ENCODE assay signal across 1 cellular context in genomic region chr9:6757132-6757987, GRCh38.
TF ChIP-seq lines count a peak whose summit lies in the region.

KDM4C (plus strand) TSS chr9:6757973; CDS start chr9:6792989, 35,016 bp downstream.

TF ChIP-seq in HepG2, 621 proteins besides CTCF, POLR2A, EP300 and RAD21 (continued from another document and continues in another):
- TF ChIP-seq ZNF775 (CRISPR knock-in tag; IDR thresholded peaks at IDR 0.05; ENCODE audit: borderline replicate concordance) (peak; percentile 86; the same call in 1 of the 2 replicates), EED (CRISPR knock-in tag; IDR thresholded peaks at IDR 0.05) (peak; percentile 19), ZMAT3 (CRISPR knock-in tag; conservative IDR thresholded peaks at IDR 0.05) (0 out of 2 replicates have a peak, but pooled peaks have one; percentile 36), RFX5 (IDR thresholded peaks at IDR 0.05; ENCODE audit: low read depth, low read length) (peak; percentile 53; the same call in 1 of the 2 replicates), MATR3 (CRISPR knock-in tag; IDR thresholded peaks at IDR 0.05) (no peak), NCOR1 (IDR thresholded peaks at IDR 0.05; ENCODE audit: borderline replicate concordance, low read length) (no peak; the same call in 1 of the 2 replicates), NFE2L1 (CRISPR knock-in tag; IDR thresholded peaks at IDR 0.05; ENCODE audit: borderline replicate concordance) (no peak), PLRG1 (conservative IDR thresholded peaks at IDR 0.05) (no peak), HOXA3 (CRISPR knock-in tag; IDR thresholded peaks at IDR 0.05) (peak; percentile 97), ZEB1 (IDR thresholded peaks at IDR 0.05; ENCODE audit: insufficient replicate concordance, low read depth) (peak; percentile 48), ARID2 (CRISPR knock-in tag; IDR thresholded peaks at IDR 0.05; ENCODE audit: borderline replicate concordance) (0 out of 2 replicates have a peak, but pooled peaks have one; percentile 57), ZNF20 (CRISPR knock-in tag; IDR thresholded peaks at IDR 0.05) (peak; percentile 77; the same call in 1 of the 2 replicates), MAFK (conservative IDR thresholded peaks at IDR 0.05 in 1 of 2, IDR thresholded peaks at IDR 0.05 in 1 of 2; ENCODE audit: low read length in 2 of 2) (no peak), TAF1 (CRISPR knock-in tag; IDR thresholded peaks at IDR 0.05) (peak; percentile 82), TARDBP (CRISPR knock-in tag; IDR thresholded peaks at IDR 0.05) (peak; percentile 64), PBX3 (CRISPR knock-in tag; IDR thresholded peaks at IDR 0.05; ENCODE audit: borderline replicate concordance) (no peak), ZFP91 (CRISPR knock-in tag; IDR thresholded peaks at IDR 0.05; ENCODE audit: borderline replicate concordance) (peak; percentile 99), ZNF672 (CRISPR knock-in tag; IDR thresholded peaks at IDR 0.05) (no peak), CENPBD1 (CRISPR knock-in tag; IDR thresholded peaks at IDR 0.05; ENCODE audit: borderline replicate concordance, low read depth) (no peak; the same call in 1 of the 2 replicates), ZNF839 (CRISPR knock-in tag; IDR thresholded peaks at IDR 0.05; ENCODE audit: borderline replicate concordance) (no peak), SIX1 (CRISPR knock-in tag; IDR thresholded peaks at IDR 0.05; ENCODE audit: borderline replicate concordance) (no peak), RBFOX2 (IDR thresholded peaks at IDR 0.05; ENCODE audit: low read depth, low read length) (peak; percentile 96), LBX2 (CRISPR knock-in tag; IDR thresholded peaks at IDR 0.05; ENCODE audit: borderline replicate concordance) (peak; percentile 89; the same call in 1 of the 2 replicates), ZNF30 (CRISPR knock-in tag; IDR thresholded peaks at IDR 0.05) (no peak), ZBTB34 (CRISPR knock-in tag; IDR thresholded peaks at IDR 0.05) (0 out of 2 replicates have a peak, but pooled peaks have one; percentile 27), ZNF317 (CRISPR knock-in tag; IDR thresholded peaks at IDR 0.05) (peak; percentile 89), RNF219 (CRISPR knock-in tag; IDR thresholded peaks at IDR 0.05) (no peak; the same call in 1 of the 2 replicates), E2F1 (CRISPR knock-in tag; IDR thresholded peaks at IDR 0.05) (peak; percentile 73), XBP1 (CRISPR knock-in tag; IDR thresholded peaks at IDR 0.05) (no peak), DDIT3 (CRISPR knock-in tag; IDR thresholded peaks at IDR 0.05) (no peak), MED8 (CRISPR knock-in tag; IDR thresholded peaks at IDR 0.05; ENCODE audit: insufficient replicate concordance) (peak; percentile 68), MAX (IDR thresholded peaks at IDR 0.05) (peak; percentile 93), CENPT (CRISPR knock-in tag; IDR thresholded peaks at IDR 0.05; ENCODE audit: low read depth) (peak; percentile 54; the same call in 1 of the 2 replicates), AKNA (CRISPR knock-in tag; IDR thresholded peaks at IDR 0.05; ENCODE audit: borderline replicate concordance) (peak; percentile 54; the same call in 1 of the 2 replicates), USF2 (IDR thresholded peaks at IDR 0.05; ENCODE audit: low read depth, low read length) (peak; percentile 100), USF2 (CRISPR knock-in tag; IDR thresholded peaks at IDR 0.05; ENCODE audit: borderline replicate concordance) (peak; percentile 94; the same call in 1 of the 2 replicates), ZNF17 (CRISPR knock-in tag; IDR thresholded peaks at IDR 0.05) (no peak), ARNT (IDR thresholded peaks at IDR 0.05) (no peak), PHF5A (CRISPR knock-in tag; IDR thresholded peaks at IDR 0.05; ENCODE audit: low read depth, unreplicated experiment) (peak; percentile 23), SNAI1 (CRISPR knock-in tag; IDR thresholded peaks at IDR 0.05; ENCODE audit: borderline replicate concordance) (peak; percentile 85), THAP9 (CRISPR knock-in tag; IDR thresholded peaks at IDR 0.05; ENCODE audit: borderline replicate concordance) (peak; percentile 52; the same call in 1 of the 2 replicates), ZNF878 (CRISPR knock-in tag; IDR thresholded peaks at IDR 0.05) (peak; percentile 89; the same call in 1 of the 2 replicates)
